ENCODE assay signal across 17 cellular contexts in genomic region chr16:75219838-75220237, GRCh38. TPM values are rescaled to one million over a fixed set of nuclear protein-coding genes. Genes with fewer than 3 reads are reported as not detected.
A peak's percentile ranks its signal among the peaks of the same experiment; 100 is the strongest.
DNase-seq lines count a peak whose midpoint lies in the region; ATAC-seq lines count a peak whose summit lies in the region.
"Had no signal": no experiment of that assay in that cellular context is flagged by ENCODE, and none has a peak within 500 bp of the region (broad histone marks: within the 10 kb centered on the region; RNA-seq: fewer than 3 reads in every experiment).

No MANE protein-coding gene starts in this region.

- no peaks in the 10 kb centered on the region for H3K9me3 ChIP-seq in thymus (ENCODE audit: control insufficient read depth)
- H3K9me3 ChIP-seq: gastrocnemius medialis, upper lobe of left lung had no signal

- H3K9me3 Mint-ChIP-seq in activated naive CD4-positive, alpha-beta T cell treated with anti-CD3 and anti-CD28 coated beads, Interleukin-2, amount 50 U/mL, for 72 hours: no peaks in the 10 kb centered on the region

- 60% methylated on average over 5 of the region's 5 CpGs for WGBS in thymus

- H3K36me3 ChIP-seq in thymus (ENCODE audit: control insufficient read depth, insufficient read depth): no peaks in the 10 kb centered on the region
- H3K36me3 ChIP-seq: gastrocnemius medialis, upper lobe of left lung had no signal

- no peak overlapping the region for H3K4me3 ChIP-seq in thymus (ENCODE audit: low read length)
- H3K4me3 ChIP-seq: coronary artery, gastrocnemius medialis, upper lobe of left lung had no signal

- peak; percentile 24 for DNase-seq in stimulated activated CD4-positive, alpha-beta T cell treated with anti-CD3 and anti-CD28 coated beads, Interleukin-1b, Interleukin-23, amount 100 ng/mL, for 48 hours
- DNase-seq in stimulated activated CD4-positive, alpha-beta T cell treated with anti-CD3 and anti-CD28 coated beads, Interleukin-12 subunit alpha, Interleukin-12 subunit beta, amount 100 ng/mL, for 4 hours: no peak
- no peak for DNase-seq in activated naive CD4-positive, alpha-beta T cell treated with anti-CD3 and anti-CD28 coated beads, Interleukin-2, amount 50 U/mL, for 72 hours (ENCODE audit: low spot score in 2 of 2)
- DNase-seq in DMS53 treated with DMSO at 0.1 percent for 48 hours (lab: John Stamatoyannopoulos, UW; ENCODE audit: unreplicated experiment) (no peak), NCI-H128 (lab: John Stamatoyannopoulos, UW; ENCODE audit: unreplicated experiment) (no peak)
- DNase-seq: activated CD8-positive, alpha-beta memory T cell treated with anti-CD3 and anti-CD28 coated beads, Interleukin-2, amount 50 U/mL, for 48 hours; gastrocnemius medialis; Kasumi-1; left colon; NCI-H524 treated with DMSO at 0.1 percent for 48 hours; upper lobe of left lung had no signal

- H3K4me1 ChIP-seq in thymus (ENCODE audit: control insufficient read depth, insufficient read depth, low read length): peaks cover 3% of the 10 kb centered on the region
- H3K4me1 ChIP-seq: gastrocnemius medialis had no signal

- H3K36me3 Mint-ChIP-seq in activated naive CD4-positive, alpha-beta T cell treated with anti-CD3 and anti-CD28 coated beads, Interleukin-2, amount 50 U/mL, for 72 hours: no peaks in the 10 kb centered on the region

- H3K27ac ChIP-seq in thymus (ENCODE audit: low read depth): peak overlapping the region; percentile 70
- H3K27ac ChIP-seq: coronary artery, gastrocnemius medialis, upper lobe of left lung had no signal

- H3K27me3 ChIP-seq in thymus (ENCODE audit: control insufficient read depth, insufficient read depth): no peaks in the 10 kb centered on the region
- H3K27me3 ChIP-seq: gastrocnemius medialis, upper lobe of left lung had no signal

- H3K27ac Mint-ChIP-seq in activated naive CD4-positive, alpha-beta T cell treated with anti-CD3 and anti-CD28 coated beads, Interleukin-2, amount 50 U/mL, for 72 hours: peak overlapping the region; percentile 69 to 89

- ATAC-seq in HG03432 (IDR thresholded peaks at IDR 0.05; ENCODE audit: unreplicated experiment) (peak; percentile 41), HG03565 (IDR thresholded peaks at IDR 0.05; ENCODE audit: unreplicated experiment) (no peak)
- ATAC-seq in activated naive CD4-positive, alpha-beta T cell treated with anti-CD3 and anti-CD28 coated beads, Interleukin-2, amount 50 U/mL, for 72 hours: peak; percentile 75 to 86
- ATAC-seq: gastrocnemius medialis, left colon had no signal

RNA-seq across cellular contexts. Expression of gene CTRB1, which starts 1.1 kb away (rescaled TPM):
- total RNA-seq in activated naive CD4-positive, alpha-beta T cell treated with anti-CD3 and anti-CD28 coated beads, Interleukin-2, amount 50 U/mL, for 72 hours: not detected
- 0.78 TPM for polyA plus RNA-seq in thymus
- total RNA-seq: gastrocnemius medialis, osteocyte had no signal
- polyA plus RNA-seq: BJ had no signal

RNA-seq across cellular contexts. Expression of gene CTRB2, which starts 12.9 kb away (rescaled TPM):
- not detected for total RNA-seq in activated naive CD4-positive, alpha-beta T cell treated with anti-CD3 and anti-CD28 coated beads, Interleukin-2, amount 50 U/mL, for 72 hours
- 0.59 TPM for polyA plus RNA-seq in thymus
- total RNA-seq: osteocyte had no signal
- polyA plus RNA-seq: BJ had no signal

RNA-seq across cellular contexts. Expression of gene BCAR1, which starts 31.6 kb away (rescaled TPM):
- under 1 TPM; 0.16 to 0.71 TPM for total RNA-seq in activated naive CD4-positive, alpha-beta T cell treated with anti-CD3 and anti-CD28 coated beads, Interleukin-2, amount 50 U/mL, for 72 hours
- 14.5 TPM for polyA plus RNA-seq in thymus
